In the genomic region with DNA sequence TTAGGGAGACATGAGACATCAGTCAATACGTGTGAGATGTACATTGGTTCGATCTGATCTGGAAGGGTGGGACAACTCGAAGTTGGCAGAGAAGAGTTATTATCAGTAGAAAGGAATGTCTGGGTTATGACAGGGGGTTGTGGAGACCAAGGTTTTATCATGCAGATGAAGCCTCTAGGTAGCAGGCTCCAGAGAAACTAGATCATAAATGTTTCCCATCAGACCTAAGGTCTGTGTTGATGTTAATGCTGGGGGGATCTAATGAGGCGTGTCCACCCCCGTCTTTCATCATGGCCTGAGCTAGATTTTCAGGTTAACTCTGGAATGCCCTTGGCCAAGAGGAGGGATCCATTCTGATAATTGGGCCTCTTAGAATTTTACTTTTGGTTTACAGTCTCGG, we compare ENCODE assay signal across 19 cellular contexts.
A peak's percentile ranks its signal among the peaks of the same experiment; 100 is the strongest.
DNase-seq lines count a peak whose midpoint lies in the region; ATAC-seq, FAIRE-seq and TF ChIP-seq lines count a peak whose summit lies in the region.
"Had no signal": no experiment of that assay in that cellular context is flagged by ENCODE, and none has a peak within 500 bp of the region (broad histone marks: within the 10 kb centered on the region; RNA-seq: fewer than 3 reads in every experiment).

No MANE protein-coding gene starts in this region.

- no peaks in the 10 kb centered on the region for H3K9me3 ChIP-seq in neural progenitor cell (ENCODE audit: low read depth)
- H3K9me3 ChIP-seq in effector memory CD4-positive, alpha-beta T cell (ENCODE audit: control insufficient read depth, low read length): no peaks in the 10 kb centered on the region
- H3K9me3 ChIP-seq: testis had no signal

- TF ChIP-seq POLR2A in GM12892 (IDR thresholded peaks at IDR 0.05; ENCODE audit: low read depth, low read length): no peak

- no peaks in the 10 kb centered on the region for H3K4me1 ChIP-seq in KMS-11 (ENCODE audit: low read depth, poor library complexity, severe bottlenecking)
- H3K4me1 ChIP-seq in neural progenitor cell: peaks cover 12% of the 10 kb centered on the region
- H3K4me1 ChIP-seq in effector memory CD4-positive, alpha-beta T cell (ENCODE audit: control insufficient read depth, insufficient read depth, low read length, poor library complexity, severe bottlenecking): no peaks in the 10 kb centered on the region
- H3K4me1 ChIP-seq: right atrium auricular region, testis had no signal

- H3K27me3 ChIP-seq in KMS-11 (ENCODE audit: insufficient read depth, low read depth) (no peaks in the 10 kb centered on the region), neural progenitor cell (no peaks in the 10 kb centered on the region)
- H3K27me3 ChIP-seq in effector memory CD4-positive, alpha-beta T cell (replicated peaks; ENCODE audit: control insufficient read depth, insufficient read depth, low read length, poor library complexity, severe bottlenecking): no peaks in the 10 kb centered on the region
- H3K27me3 ChIP-seq: right atrium auricular region, testis had no signal

- H3K4me3 Mint-ChIP-seq in neural progenitor cell: no peak overlapping the region
- no peak overlapping the region for H3K4me3 Mint-ChIP-seq in activated CD4-positive, alpha-beta T cell treated with anti-CD3 and anti-CD28 coated beads for 36 hours
- H3K4me3 Mint-ChIP-seq: B cell; natural killer cell treated with Interleukin-12 subunit alpha and Interleukin-12 subunit beta and Interleukin-15 and Interleukin-18, amount 100 ng/mL, for 72 hours had no signal

- POLR2A ChIA-PET in activated CD4-positive, alpha-beta T cell treated with anti-CD3 and anti-CD28 coated beads for 36 hours (lab: Charles Lee): no interaction called here

- FAIRE-seq in GM12892 (lab: Jason Lieb, UNC): peak; percentile 58

- intact Hi-C loops in activated CD4-positive, alpha-beta T cell treated with anti-CD3 and anti-CD28 coated beads for 36 hours (cut with DNase I, micrococcal nuclease): no loop called here

- H3K27me3 Mint-ChIP-seq in neural progenitor cell (ENCODE audit: insufficient read depth, low read depth): peaks cover 3% of the 10 kb centered on the region
- no peaks in the 10 kb centered on the region for H3K27me3 Mint-ChIP-seq in activated CD4-positive, alpha-beta T cell treated with anti-CD3 and anti-CD28 coated beads for 36 hours

- H3K4me2 ChIP-seq in KMS-11 (peak overlapping the region; percentile 21; the same call in 1 of the 2 replicates), neural progenitor cell (no peak overlapping the region)

- no peak overlapping the region for H3K4me3 ChIP-seq in KMS-11 (IDR thresholded peaks at IDR 0.05; ENCODE audit: insufficient read depth, low read depth, low read length)
- no peak overlapping the region for H3K4me3 ChIP-seq in choroid plexus epithelial cell (ENCODE audit: low read depth, low read length)
- no peak overlapping the region for H3K4me3 ChIP-seq in neural progenitor cell
- H3K4me3 ChIP-seq in effector memory CD4-positive, alpha-beta T cell (ENCODE audit: insufficient read depth, low read depth, low read length, poor library complexity, severe bottlenecking): no peak overlapping the region
- H3K4me3 ChIP-seq: right atrium auricular region, testis had no signal

- DNase-seq in GM12892 (ENCODE audit: insufficient read length) (no peak), choroid plexus epithelial cell (ENCODE audit: low read depth) (peak; percentile 28), neural progenitor cell (ENCODE audit: low spot score) (no peak)
- no peak for DNase-seq in activated CD4-positive, alpha-beta T cell treated with anti-CD3 and anti-CD28 coated beads for 36 hours
- no peak for DNase-seq in effector memory CD4-positive, alpha-beta T cell
- DNase-seq: activated CD8-positive, alpha-beta memory T cell treated with anti-CD3 and anti-CD28 coated beads, Interleukin-2, amount 50 U/mL, for 4 hours; activated naive CD4-positive, alpha-beta T cell treated with Interleukin-2 at 50 U/mL for 16 hours; NCI-H2081 treated with DMSO at 0.1 percent for 48 hours; NCI-H524 treated with DMSO at 0.1 percent for 48 hours; RPMI8226; stimulated activated CD4-positive, alpha-beta T cell treated with anti-CD3 and anti-CD28 coated beads, Interleukin-2, amount 100 ng/mL, for 24 hours; testis had no signal

- H3F3A ChIP-seq in neural progenitor cell (ENCODE audit: low read depth): no peaks in the 10 kb centered on the region

- H4K20me1 ChIP-seq in KMS-11 (ENCODE audit: insufficient read depth): no peaks in the 10 kb centered on the region
- no peaks in the 10 kb centered on the region for H4K20me1 ChIP-seq in neural progenitor cell (ENCODE audit: low read depth)

- no peaks in the 10 kb centered on the region for H3K79me2 ChIP-seq in KMS-11 (ENCODE audit: insufficient read depth, low read depth)
- H3K79me2 ChIP-seq in neural progenitor cell (ENCODE audit: low read depth): no peaks in the 10 kb centered on the region

- peaks cover 8% of the 10 kb centered on the region for H3K9me3 Mint-ChIP-seq in neural progenitor cell
- H3K9me3 Mint-ChIP-seq in activated CD4-positive, alpha-beta T cell treated with anti-CD3 and anti-CD28 coated beads for 36 hours (ENCODE audit: low read depth): no peaks in the 10 kb centered on the region
- H3K9me3 Mint-ChIP-seq: natural killer cell treated with Interleukin-12 subunit alpha and Interleukin-12 subunit beta and Interleukin-15 and Interleukin-18, amount 100 ng/mL, for 72 hours had no signal

- CTCF ChIA-PET in activated CD4-positive, alpha-beta T cell treated with anti-CD3 and anti-CD28 coated beads for 36 hours (lab: Charles Lee): interaction anchor here (0.6 kb wide), 1 partner anchor 400 kb away, joined by 3 read pairs; no protein-coding TSS in a partner anchor

- H3K27ac Mint-ChIP-seq in neural progenitor cell: peak overlapping the region; percentile 0
- H3K27ac Mint-ChIP-seq in activated CD4-positive, alpha-beta T cell treated with anti-CD3 and anti-CD28 coated beads for 36 hours: no peak overlapping the region
- H3K27ac Mint-ChIP-seq: B cell; natural killer cell treated with Interleukin-12 subunit alpha and Interleukin-12 subunit beta and Interleukin-15 and Interleukin-18, amount 100 ng/mL, for 72 hours had no signal

- H3K36me3 ChIP-seq in KMS-11 (ENCODE audit: insufficient read depth) (no peaks in the 10 kb centered on the region), neural progenitor cell (no peaks in the 10 kb centered on the region)
- H3K36me3 ChIP-seq in effector memory CD4-positive, alpha-beta T cell (ENCODE audit: control insufficient read depth, insufficient read depth, low read length): no peaks in the 10 kb centered on the region
- H3K36me3 ChIP-seq: right atrium auricular region had no signal

- no peaks in the 10 kb centered on the region for H3K36me3 Mint-ChIP-seq in neural progenitor cell
- no peaks in the 10 kb centered on the region for H3K36me3 Mint-ChIP-seq in activated CD4-positive, alpha-beta T cell treated with anti-CD3 and anti-CD28 coated beads for 36 hours (ENCODE audit: low read depth)
- H3K36me3 Mint-ChIP-seq: natural killer cell treated with Interleukin-12 subunit alpha and Interleukin-12 subunit beta and Interleukin-15 and Interleukin-18, amount 100 ng/mL, for 72 hours had no signal

- H2AFZ ChIP-seq in KMS-11 (ENCODE audit: low read depth): peak overlapping the region; percentile 41; the same call in 1 of the 2 replicates
- peak overlapping the region; percentile 48 for H2AFZ ChIP-seq in neural progenitor cell (replicated peaks)

- ATAC-seq in GM19035 (IDR thresholded peaks at IDR 0.05; ENCODE audit: unreplicated experiment): no peak
- no peak for ATAC-seq in HG02642 (IDR thresholded peaks at IDR 0.05; ENCODE audit: poor library complexity, unreplicated experiment)
- ATAC-seq in activated CD4-positive, alpha-beta T cell treated with anti-CD3 and anti-CD28 coated beads for 36 hours: no peak
- ATAC-seq: activated CD4-positive, CD25-positive, alpha-beta regulatory T cell treated with anti-CD3 and anti-CD28 coated beads, Interleukin-2, amount 50 U/mL, for 24 hours; natural killer cell treated with Interleukin-12 subunit alpha and Interleukin-12 subunit beta and Interleukin-15 and Interleukin-18, amount 100 ng/mL, for 72 hours had no signal

- no peak overlapping the region; the same call in 1 of the 2 replicates for H3K27ac ChIP-seq in KMS-11
- no peak overlapping the region for H3K27ac ChIP-seq in neural progenitor cell
- no peak overlapping the region for H3K27ac ChIP-seq in effector memory CD4-positive, alpha-beta T cell (ENCODE audit: insufficient read depth, low read length, poor library complexity, severe bottlenecking)
- H3K27ac ChIP-seq: right atrium auricular region, testis had no signal

- TF ChIP-seq CTCF in KMS-11 (conservative IDR thresholded peaks at IDR 0.05; ENCODE audit: low read depth, low read length): no peak
- TF ChIP-seq CTCF in choroid plexus epithelial cell (conservative IDR thresholded peaks at IDR 0.05; ENCODE audit: low read depth, low read length): no peak
- TF ChIP-seq CTCF in neural progenitor cell (IDR thresholded peaks at IDR 0.05): no peak

- H3K9ac ChIP-seq in KMS-11: no peak overlapping the region
- no peak overlapping the region for H3K9ac ChIP-seq in neural progenitor cell

- H3K4me1 Mint-ChIP-seq in neural progenitor cell: peaks cover 26% of the 10 kb centered on the region
- H3K4me1 Mint-ChIP-seq in activated CD4-positive, alpha-beta T cell treated with anti-CD3 and anti-CD28 coated beads for 36 hours: no peaks in the 10 kb centered on the region
- H3K4me1 Mint-ChIP-seq: B cell had no signal
